ENCODE assay signal across 1 cellular context in the genomic region with DNA sequence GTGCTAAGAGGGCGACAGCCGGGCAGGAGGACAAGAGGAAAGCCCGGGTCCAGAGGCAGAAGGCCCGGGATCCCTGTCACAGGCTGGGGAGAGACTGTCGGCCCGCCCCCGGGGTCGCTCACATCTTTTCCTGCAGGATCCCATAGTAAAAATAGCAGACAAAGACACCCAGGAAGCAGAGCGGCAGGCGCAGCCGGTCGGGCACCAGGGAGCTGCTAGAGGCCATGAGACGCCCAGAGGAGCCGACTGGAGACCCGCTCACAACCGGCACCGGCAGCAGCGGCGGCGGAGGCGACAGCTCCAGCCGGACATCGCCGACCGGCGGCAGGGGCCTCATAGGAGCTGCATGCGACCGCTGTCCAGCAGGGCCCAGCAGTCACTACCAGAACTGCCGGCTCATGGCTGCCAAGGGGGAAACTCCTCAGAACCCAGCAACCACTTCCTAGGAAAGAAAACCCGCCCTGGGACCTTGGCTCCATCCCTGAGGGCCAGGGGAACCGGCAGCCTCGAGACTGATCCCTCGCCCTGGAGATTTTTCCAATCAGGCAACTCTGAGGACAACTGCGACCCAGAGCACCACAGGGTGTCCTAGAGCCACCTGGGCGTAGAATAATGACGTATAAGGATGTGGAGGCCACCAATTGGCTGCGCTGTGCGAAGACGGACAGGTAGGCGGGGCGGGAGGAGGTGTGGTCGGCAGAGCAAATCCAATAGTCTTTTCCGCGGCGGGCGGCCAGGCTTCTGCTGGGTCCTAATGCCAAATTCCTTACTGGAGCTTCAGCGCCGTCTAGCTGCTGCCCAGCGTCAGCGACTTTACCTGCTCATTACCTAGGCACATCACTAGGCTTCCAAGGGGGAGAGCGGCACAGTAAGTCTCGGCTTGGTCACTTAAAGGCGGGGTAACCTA.
TF ChIP-seq lines count a peak whose summit lies in the region.

A gene with protein sequence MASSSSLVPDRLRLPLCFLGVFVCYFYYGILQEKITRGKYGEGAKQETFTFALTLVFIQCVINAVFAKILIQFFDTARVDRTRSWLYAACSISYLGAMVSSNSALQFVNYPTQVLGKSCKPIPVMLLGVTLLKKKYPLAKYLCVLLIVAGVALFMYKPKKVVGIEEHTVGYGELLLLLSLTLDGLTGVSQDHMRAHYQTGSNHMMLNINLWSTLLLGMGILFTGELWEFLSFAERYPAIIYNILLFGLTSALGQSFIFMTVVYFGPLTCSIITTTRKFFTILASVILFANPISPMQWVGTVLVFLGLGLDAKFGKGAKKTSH (minus strand): TSS at position 357 of the 907 bp plus-strand sequence. CDS start 131 bp downstream, at position 226.

TF ChIP-seq in HepG2, 621 proteins besides CTCF, POLR2A, EP300 and RAD21 (continued from another document and continues in another):
- TF ChIP-seq, protein P1, sequence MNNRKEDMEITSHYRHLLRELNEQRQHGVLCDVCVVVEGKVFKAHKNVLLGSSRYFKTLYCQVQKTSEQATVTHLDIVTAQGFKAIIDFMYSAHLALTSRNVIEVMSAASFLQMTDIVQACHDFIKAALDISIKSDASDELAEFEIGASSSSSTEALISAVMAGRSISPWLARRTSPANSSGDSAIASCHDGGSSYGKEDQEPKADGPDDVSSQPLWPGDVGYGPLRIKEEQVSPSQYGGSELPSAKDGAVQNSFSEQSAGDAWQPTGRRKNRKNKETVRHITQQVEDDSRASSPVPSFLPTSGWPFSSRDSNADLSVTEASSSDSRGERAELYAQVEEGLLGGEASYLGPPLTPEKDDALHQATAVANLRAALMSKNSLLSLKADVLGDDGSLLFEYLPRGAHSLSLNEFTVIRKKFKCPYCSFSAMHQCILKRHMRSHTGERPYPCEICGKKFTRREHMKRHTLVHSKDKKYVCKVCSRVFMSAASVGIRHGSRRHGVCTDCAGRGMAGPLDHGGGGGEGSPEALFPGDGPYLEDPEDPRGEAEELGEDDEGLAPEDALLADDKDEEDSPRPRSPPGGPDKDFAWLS (CRISPR knock-in tag; IDR thresholded peaks at IDR 0.05; ENCODE audit: borderline replicate concordance) = 0 out of 2 replicates have a peak, but pooled peaks have one; percentile 41
- TF ChIP-seq, protein P2, sequence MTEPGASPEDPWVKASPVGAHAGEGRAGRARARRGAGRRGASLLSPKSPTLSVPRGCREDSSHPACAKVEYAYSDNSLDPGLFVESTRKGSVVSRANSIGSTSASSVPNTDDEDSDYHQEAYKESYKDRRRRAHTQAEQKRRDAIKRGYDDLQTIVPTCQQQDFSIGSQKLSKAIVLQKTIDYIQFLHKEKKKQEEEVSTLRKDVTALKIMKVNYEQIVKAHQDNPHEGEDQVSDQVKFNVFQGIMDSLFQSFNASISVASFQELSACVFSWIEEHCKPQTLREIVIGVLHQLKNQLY (CRISPR knock-in tag; IDR thresholded peaks at IDR 0.05) = no peak
- TF ChIP-seq, protein P3, sequence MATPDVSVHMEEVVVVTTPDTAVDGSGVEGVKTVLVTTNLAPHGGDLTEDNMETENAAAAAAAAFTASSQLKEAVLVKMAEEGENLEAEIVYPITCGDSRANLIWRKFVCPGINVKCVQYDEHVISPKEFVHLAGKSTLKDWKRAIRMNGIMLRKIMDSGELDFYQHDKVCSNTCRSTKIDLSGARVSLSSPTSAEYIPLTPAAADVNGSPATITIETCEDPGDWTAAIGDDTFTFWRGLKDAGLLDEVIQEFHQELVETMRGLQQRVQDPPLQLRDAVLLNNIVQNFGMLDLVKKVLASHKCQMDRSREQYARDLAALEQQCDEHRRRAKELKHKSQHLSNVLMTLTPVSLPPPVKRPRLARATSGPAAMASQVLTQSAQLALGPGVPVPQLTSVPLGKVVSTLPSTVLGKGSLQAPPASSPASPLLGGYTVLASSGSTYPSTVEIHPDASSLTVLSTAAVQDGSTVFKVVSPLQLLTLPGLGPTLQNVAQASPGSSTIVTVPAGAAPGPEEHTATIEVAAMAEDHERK (CRISPR knock-in tag; IDR thresholded peaks at IDR 0.05; ENCODE audit: low read depth) = 0 out of 2 replicates have a peak, but pooled peaks have one; percentile 50
- TF ChIP-seq EHMT2 (IDR thresholded peaks at IDR 0.05; ENCODE audit: borderline replicate concordance, low read depth, low read length) (no peak), ZMYM3 (CRISPR knock-in tag; IDR thresholded peaks at IDR 0.05) (peak; percentile 97), ZNF343 (CRISPR knock-in tag; IDR thresholded peaks at IDR 0.05) (peak; percentile 86), ZNF282 (IDR thresholded peaks at IDR 0.05; ENCODE audit: partially characterized antibody) (no peak), ZNF501 (CRISPR knock-in tag; IDR thresholded peaks at IDR 0.05) (peak; percentile 97), RFX5 (IDR thresholded peaks at IDR 0.05; ENCODE audit: low read depth, low read length) (peak; percentile 84), MAZ (IDR thresholded peaks at IDR 0.05; ENCODE audit: borderline replicate concordance, low read depth, low read length) (peak; percentile 38; the same call in 1 of the 2 replicates), MAZ (CRISPR knock-in tag; IDR thresholded peaks at IDR 0.05; ENCODE audit: low read depth) (peak; percentile 85; the same call in 1 of the 2 replicates), NR2F2 (IDR thresholded peaks at IDR 0.05; ENCODE audit: borderline replicate concordance, low read depth) (0 out of 2 replicates have a peak, but pooled peaks have one; percentile 15), ZNF724P (CRISPR knock-in tag; IDR thresholded peaks at IDR 0.05; ENCODE audit: borderline replicate concordance) (no peak), ZNF83 (CRISPR knock-in tag; IDR thresholded peaks at IDR 0.05; ENCODE audit: borderline replicate concordance) (peak; percentile 70; the same call in 1 of the 2 replicates), ZNF713 (CRISPR knock-in tag; IDR thresholded peaks at IDR 0.05) (no peak), ZSCAN9 (CRISPR knock-in tag; IDR thresholded peaks at IDR 0.05; ENCODE audit: borderline replicate concordance) (no peak; the same call in 1 of the 2 replicates), KDM5A (IDR thresholded peaks at IDR 0.05; ENCODE audit: borderline replicate concordance, low read length) (peak; percentile 100), ZNF530 (CRISPR knock-in tag; IDR thresholded peaks at IDR 0.05; ENCODE audit: low read depth) (no peak), ZNF460 (CRISPR knock-in tag; IDR thresholded peaks at IDR 0.05; ENCODE audit: borderline replicate concordance) (no peak; the same call in 1 of the 2 replicates), RXRB (CRISPR knock-in tag; IDR thresholded peaks at IDR 0.05; ENCODE audit: borderline replicate concordance) (peak; percentile 74), HNRNPL (IDR thresholded peaks at IDR 0.05; ENCODE audit: low read depth, low read length) (peak; percentile 60; the same call in 1 of the 2 replicates), ISX (CRISPR knock-in tag; conservative IDR thresholded peaks at IDR 0.05) (no peak), U2AF2 (IDR thresholded peaks at IDR 0.05; ENCODE audit: low read depth, low read length) (no peak), ZSCAN30 (CRISPR knock-in tag; IDR thresholded peaks at IDR 0.05) (peak; percentile 39; the same call in 1 of the 2 replicates), ZNF629 (CRISPR knock-in tag; conservative IDR thresholded peaks at IDR 0.05) (no peak), GABPA (IDR thresholded peaks at IDR 0.05; ENCODE audit: low read depth, low read length) (no peak), GABPA (CRISPR knock-in tag; IDR thresholded peaks at IDR 0.05; ENCODE audit: low read depth) (peak; percentile 75), THYN1 (CRISPR knock-in tag; IDR thresholded peaks at IDR 0.05; ENCODE audit: borderline replicate concordance, low read depth) (no peak), BCL6 (CRISPR knock-in tag; IDR thresholded peaks at IDR 0.05) (no peak; the same call in 1 of the 2 replicates), ZNF607 (CRISPR knock-in tag; IDR thresholded peaks at IDR 0.05; ENCODE audit: borderline replicate concordance) (0 out of 2 replicates have a peak, but pooled peaks have one; percentile 54), IKZF4 (CRISPR knock-in tag; IDR thresholded peaks at IDR 0.05; ENCODE audit: borderline replicate concordance, low read depth, not compliant biosample characterization) (no peak), NCOA1 (CRISPR knock-in tag; IDR thresholded peaks at IDR 0.05) (peak; percentile 79; the same call in 1 of the 2 replicates), WIZ (CRISPR knock-in tag; IDR thresholded peaks at IDR 0.05) (peak; percentile 88; the same call in 1 of the 2 replicates), MYNN (CRISPR knock-in tag; IDR thresholded peaks at IDR 0.05; ENCODE audit: low read depth) (peak; percentile 27; the same call in 1 of the 2 replicates), FOXO1 (CRISPR knock-in tag; IDR thresholded peaks at IDR 0.05) (0 out of 2 replicates have a peak, but pooled peaks have one; percentile 12), ZNF235 (CRISPR knock-in tag; IDR thresholded peaks at IDR 0.05; ENCODE audit: borderline replicate concordance) (peak; percentile 94), ZFP82 (CRISPR knock-in tag; IDR thresholded peaks at IDR 0.05; ENCODE audit: borderline replicate concordance) (peak; percentile 22; the same call in 1 of the 2 replicates), GTF2F1 (IDR thresholded peaks at IDR 0.05; ENCODE audit: low read length) (no peak; the same call in 1 of the 2 replicates), GATAD1 (CRISPR knock-in tag; IDR thresholded peaks at IDR 0.05) (peak; percentile 98), DNMT1 (CRISPR knock-in tag; IDR thresholded peaks at IDR 0.05) (no peak), ZNF558 (CRISPR knock-in tag; IDR thresholded peaks at IDR 0.05; ENCODE audit: borderline replicate concordance) (peak; percentile 81; the same call in 1 of the 2 replicates), SP4 (CRISPR knock-in tag; IDR thresholded peaks at IDR 0.05) (peak; percentile 99), HNRNPLL (IDR thresholded peaks at IDR 0.05; ENCODE audit: low read depth, low read length, poor library complexity, severe bottlenecking) (peak; percentile 54)
- TF ChIP-seq, protein P4, sequence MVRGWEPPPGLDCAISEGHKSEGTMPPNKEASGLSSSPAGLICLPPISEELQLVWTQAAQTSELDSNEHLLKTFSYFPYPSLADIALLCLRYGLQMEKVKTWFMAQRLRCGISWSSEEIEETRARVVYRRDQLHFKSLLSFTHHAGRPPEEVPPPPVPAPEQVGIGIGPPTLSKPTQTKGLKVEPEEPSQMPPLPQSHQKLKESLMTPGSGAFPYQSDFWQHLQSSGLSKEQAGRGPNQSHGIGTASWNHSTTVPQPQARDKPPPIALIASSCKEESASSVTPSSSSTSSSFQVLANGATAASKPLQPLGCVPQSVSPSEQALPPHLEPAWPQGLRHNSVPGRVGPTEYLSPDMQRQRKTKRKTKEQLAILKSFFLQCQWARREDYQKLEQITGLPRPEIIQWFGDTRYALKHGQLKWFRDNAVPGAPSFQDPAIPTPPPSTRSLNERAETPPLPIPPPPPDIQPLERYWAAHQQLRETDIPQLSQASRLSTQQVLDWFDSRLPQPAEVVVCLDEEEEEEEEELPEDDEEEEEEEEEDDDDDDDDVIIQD (CRISPR knock-in tag; IDR thresholded peaks at IDR 0.05; ENCODE audit: low read depth) = peak; percentile 87
- TF ChIP-seq, protein P5, sequence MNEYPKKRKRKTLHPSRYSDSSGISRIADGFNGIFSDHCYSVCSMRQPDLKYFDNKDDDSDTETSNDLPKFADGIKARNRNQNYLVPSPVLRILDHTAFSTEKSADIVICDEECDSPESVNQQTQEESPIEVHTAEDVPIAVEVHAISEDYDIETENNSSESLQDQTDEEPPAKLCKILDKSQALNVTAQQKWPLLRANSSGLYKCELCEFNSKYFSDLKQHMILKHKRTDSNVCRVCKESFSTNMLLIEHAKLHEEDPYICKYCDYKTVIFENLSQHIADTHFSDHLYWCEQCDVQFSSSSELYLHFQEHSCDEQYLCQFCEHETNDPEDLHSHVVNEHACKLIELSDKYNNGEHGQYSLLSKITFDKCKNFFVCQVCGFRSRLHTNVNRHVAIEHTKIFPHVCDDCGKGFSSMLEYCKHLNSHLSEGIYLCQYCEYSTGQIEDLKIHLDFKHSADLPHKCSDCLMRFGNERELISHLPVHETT (CRISPR knock-in tag; conservative IDR thresholded peaks at IDR 0.05) = peak; percentile 54
- TF ChIP-seq, protein P6, sequence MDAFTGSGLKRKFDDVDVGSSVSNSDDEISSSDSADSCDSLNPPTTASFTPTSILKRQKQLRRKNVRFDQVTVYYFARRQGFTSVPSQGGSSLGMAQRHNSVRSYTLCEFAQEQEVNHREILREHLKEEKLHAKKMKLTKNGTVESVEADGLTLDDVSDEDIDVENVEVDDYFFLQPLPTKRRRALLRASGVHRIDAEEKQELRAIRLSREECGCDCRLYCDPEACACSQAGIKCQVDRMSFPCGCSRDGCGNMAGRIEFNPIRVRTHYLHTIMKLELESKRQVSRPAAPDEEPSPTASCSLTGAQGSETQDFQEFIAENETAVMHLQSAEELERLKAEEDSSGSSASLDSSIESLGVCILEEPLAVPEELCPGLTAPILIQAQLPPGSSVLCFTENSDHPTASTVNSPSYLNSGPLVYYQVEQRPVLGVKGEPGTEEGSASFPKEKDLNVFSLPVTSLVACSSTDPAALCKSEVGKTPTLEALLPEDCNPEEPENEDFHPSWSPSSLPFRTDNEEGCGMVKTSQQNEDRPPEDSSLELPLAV (CRISPR knock-in tag; conservative IDR thresholded peaks at IDR 0.05; ENCODE audit: low read depth) = no peak
- TF ChIP-seq, protein P7, sequence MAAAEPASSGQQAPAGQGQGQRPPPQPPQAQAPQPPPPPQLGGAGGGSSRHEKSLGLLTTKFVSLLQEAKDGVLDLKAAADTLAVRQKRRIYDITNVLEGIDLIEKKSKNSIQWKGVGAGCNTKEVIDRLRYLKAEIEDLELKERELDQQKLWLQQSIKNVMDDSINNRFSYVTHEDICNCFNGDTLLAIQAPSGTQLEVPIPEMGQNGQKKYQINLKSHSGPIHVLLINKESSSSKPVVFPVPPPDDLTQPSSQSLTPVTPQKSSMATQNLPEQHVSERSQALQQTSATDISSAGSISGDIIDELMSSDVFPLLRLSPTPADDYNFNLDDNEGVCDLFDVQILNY (CRISPR knock-in tag; conservative IDR thresholded peaks at IDR 0.05) = no peak
- TF ChIP-seq, protein P8, sequence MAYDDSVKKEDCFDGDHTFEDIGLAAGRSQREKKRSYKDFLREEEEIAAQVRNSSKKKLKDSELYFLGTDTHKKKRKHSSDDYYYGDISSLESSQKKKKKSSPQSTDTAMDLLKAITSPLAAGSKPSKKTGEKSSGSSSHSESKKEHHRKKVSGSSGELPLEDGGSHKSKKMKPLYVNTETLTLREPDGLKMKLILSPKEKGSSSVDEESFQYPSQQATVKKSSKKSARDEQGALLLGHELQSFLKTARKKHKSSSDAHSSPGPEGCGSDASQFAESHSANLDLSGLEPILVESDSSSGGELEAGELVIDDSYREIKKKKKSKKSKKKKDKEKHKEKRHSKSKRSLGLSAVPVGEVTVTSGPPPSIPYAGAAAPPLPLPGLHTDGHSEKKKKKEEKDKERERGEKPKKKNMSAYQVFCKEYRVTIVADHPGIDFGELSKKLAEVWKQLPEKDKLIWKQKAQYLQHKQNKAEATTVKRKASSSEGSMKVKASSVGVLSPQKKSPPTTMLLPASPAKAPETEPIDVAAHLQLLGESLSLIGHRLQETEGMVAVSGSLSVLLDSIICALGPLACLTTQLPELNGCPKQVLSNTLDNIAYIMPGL (CRISPR knock-in tag; IDR thresholded peaks at IDR 0.05; ENCODE audit: borderline replicate concordance in 1 of 2, low read depth in 1 of 2) = peak; percentile 96 to 99
- TF ChIP-seq, protein P9, sequence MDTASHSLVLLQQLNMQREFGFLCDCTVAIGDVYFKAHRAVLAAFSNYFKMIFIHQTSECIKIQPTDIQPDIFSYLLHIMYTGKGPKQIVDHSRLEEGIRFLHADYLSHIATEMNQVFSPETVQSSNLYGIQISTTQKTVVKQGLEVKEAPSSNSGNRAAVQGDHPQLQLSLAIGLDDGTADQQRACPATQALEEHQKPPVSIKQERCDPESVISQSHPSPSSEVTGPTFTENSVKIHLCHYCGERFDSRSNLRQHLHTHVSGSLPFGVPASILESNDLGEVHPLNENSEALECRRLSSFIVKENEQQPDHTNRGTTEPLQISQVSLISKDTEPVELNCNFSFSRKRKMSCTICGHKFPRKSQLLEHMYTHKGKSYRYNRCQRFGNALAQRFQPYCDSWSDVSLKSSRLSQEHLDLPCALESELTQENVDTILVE (CRISPR knock-in tag; IDR thresholded peaks at IDR 0.05) = peak; percentile 86; the same call in 1 of the 2 replicates
